Comparison of ENCODE assay signal across 9 cellular contexts in the genomic region with DNA sequence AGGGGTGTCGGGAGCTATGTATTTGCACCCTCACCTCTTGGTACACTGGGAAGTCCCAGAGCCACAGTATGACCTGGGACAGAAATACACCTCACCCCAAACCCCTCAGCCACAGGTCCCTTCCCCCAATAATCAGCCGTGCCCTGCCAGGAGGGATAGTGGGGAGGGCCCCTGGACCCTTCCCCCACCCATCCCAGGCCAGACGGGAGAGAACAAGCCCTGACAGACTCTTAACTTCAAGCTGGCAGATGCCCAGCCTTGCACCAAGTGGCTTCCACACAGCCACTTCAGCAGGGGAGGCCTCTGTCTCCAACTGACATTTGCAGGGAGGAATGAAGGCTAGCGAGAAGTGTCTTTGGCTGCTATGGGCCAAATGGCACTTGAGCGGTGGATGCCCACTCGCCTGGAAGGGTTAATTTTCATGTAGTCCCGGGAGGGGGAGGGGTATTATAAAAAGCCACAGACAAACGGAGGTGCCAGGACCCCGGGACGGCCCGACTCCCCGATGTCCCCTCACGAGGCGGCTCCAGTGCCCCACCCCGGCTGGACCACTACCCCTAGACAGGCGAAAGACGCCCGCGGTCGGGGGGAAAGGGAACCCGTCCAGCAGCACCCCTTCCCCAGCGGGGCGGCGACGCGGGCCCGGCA. TPM values are rescaled to one million over a fixed set of nuclear protein-coding genes. Genes with fewer than 3 reads are reported as not detected.
DNase-seq lines count a peak whose midpoint lies in the region; ATAC-seq and TF ChIP-seq lines count a peak whose summit lies in the region.
"Had no signal": no experiment of that assay in that cellular context is flagged by ENCODE, and none has a peak within 500 bp of the region (broad histone marks: within the 10 kb centered on the region; RNA-seq: fewer than 3 reads in every experiment).

No MANE protein-coding gene starts in this region.

- H3K4me1 ChIP-seq in OCI-LY3 (ENCODE audit: low read length): peaks cover 4% of the 10 kb centered on the region; the same call in 1 of the 2 replicates
- peaks cover 33 to 91% (median 80%) of the 10 kb centered on the region in 4 donors for H3K4me1 ChIP-seq in esophagus muscularis mucosa

- peaks cover 0 to 4% (median 0%) of the 10 kb centered on the region in 3 donors for H3K36me3 Mint-ChIP-seq in naive thymus-derived CD8-positive, alpha-beta T cell

- H3K4me3 ChIP-seq in OCI-LY3 (ENCODE audit: low read length) (peak overlapping the region; percentile 79), esophagus muscularis mucosa (peak overlapping the region; percentile 63 to 93 (median 76))

- peaks cover 27 to 61% (median 40%) of the 10 kb centered on the region in 5 donors for H3K27me3 Mint-ChIP-seq in naive thymus-derived CD8-positive, alpha-beta T cell

- H3K27me3 ChIP-seq in OCI-LY3 (ENCODE audit: low read depth, low read length) (peaks cover 16% of the 10 kb centered on the region), esophagus muscularis mucosa (no peaks in the 10 kb centered on the region)

- H3K9me3 Mint-ChIP-seq in naive thymus-derived CD8-positive, alpha-beta T cell: no peaks in the 10 kb centered on the region

- no peak for TF ChIP-seq POLR2A in esophagus muscularis mucosa (IDR thresholded peaks at IDR 0.05; ENCODE audit: low read depth)

- H3K36me3 ChIP-seq in OCI-LY3 (replicated peaks; ENCODE audit: low read depth, low read length) (no peaks in the 10 kb centered on the region), esophagus muscularis mucosa (peaks cover 0 to 6% (median 2%) of the 10 kb centered on the region in 4 donors)
- H3K36me3 ChIP-seq: neutrophil had no signal

- peak overlapping the region in 1 of 10 donors; percentile 13 for H3K27ac Mint-ChIP-seq in naive thymus-derived CD8-positive, alpha-beta T cell

- WGBS in esophagus muscularis mucosa: 14% methylated on average over 9 of the region's 27 CpGs

- no peaks in the 10 kb centered on the region for H3K79me2 ChIP-seq in OCI-LY3 (ENCODE audit: low read length)

- H3K4me3 Mint-ChIP-seq in naive thymus-derived CD8-positive, alpha-beta T cell: peak overlapping the region; percentile 48 to 77 (median 70)

- POLR2A ChIA-PET in naive thymus-derived CD8-positive, alpha-beta T cell (lab: Charles Lee): no interaction called here

- no peaks in the 10 kb centered on the region for H4K20me1 ChIP-seq in OCI-LY3 (ENCODE audit: insufficient read depth, low read length)

- no peaks in the 10 kb centered on the region for H3K9me3 ChIP-seq in OCI-LY3 (ENCODE audit: insufficient read depth, low read length)
- H3K9me3 ChIP-seq in esophagus muscularis mucosa: no peaks in the 10 kb centered on the region
- H3K9me3 ChIP-seq: neutrophil had no signal

- H3K4me1 Mint-ChIP-seq in naive thymus-derived CD8-positive, alpha-beta T cell: peaks cover 7 to 14% (median 9%) of the 10 kb centered on the region in 4 donors

- H3K4me2 ChIP-seq in OCI-LY3 (ENCODE audit: low read length): peak overlapping the region; percentile 80

- H2AFZ ChIP-seq in OCI-LY3 (ENCODE audit: low read depth, low read length): no peak overlapping the region

- intact Hi-C loops in esophagus muscularis mucosa (cut with DNase I): no loop called here

- 0 out of 2 replicates have a peak overlapping the region, but pooled peaks have one; percentile 40 for H3K9ac ChIP-seq in OCI-LY3 (ENCODE audit: low read length)

- H3K27ac ChIP-seq in OCI-LY3 (ENCODE audit: low read length) (no peak overlapping the region), esophagus muscularis mucosa (replicated peaks in 1 of 4) (peak overlapping the region; percentile 94 to 99 (median 98))
- H3K27ac ChIP-seq: neutrophil had no signal

- TF ChIP-seq CTCF in OCI-LY3 (IDR thresholded peaks at IDR 0.05; ENCODE audit: low read depth, low read length) (no peak), esophagus muscularis mucosa (IDR thresholded peaks at IDR 0.05) (no peak)

- no peak for TF ChIP-seq EP300 in esophagus muscularis mucosa (IDR thresholded peaks at IDR 0.05)

- ATAC-seq in naive thymus-derived CD8-positive, alpha-beta T cell: no peak
- ATAC-seq in GM21529 (IDR thresholded peaks at IDR 0.05; ENCODE audit: unreplicated experiment) (no peak), GM21737 (IDR thresholded peaks at IDR 0.05; ENCODE audit: unreplicated experiment) (no peak), GM18861 (IDR thresholded peaks at IDR 0.05; ENCODE audit: unreplicated experiment) (no peak)

- peak; percentile 48 for DNase-seq in EL
- DNase-seq in esophagus muscularis mucosa (ENCODE audit: extremely low spot score): no peak
- DNase-seq in naive thymus-derived CD8-positive, alpha-beta T cell: no peak
- no peak for DNase-seq in COLO668 (lab: John Stamatoyannopoulos, UW; ENCODE audit: unreplicated experiment)

RNA-seq across cellular contexts. Expression of a gene that starts 0.5 kb away (rescaled TPM):
- total RNA-seq in esophagus muscularis mucosa: 100 to 1,000 TPM; 111 to 201 (median 153) TPM
- total RNA-seq in naive thymus-derived CD8-positive, alpha-beta T cell: not detected
- polyA plus RNA-seq in naive thymus-derived CD8-positive, alpha-beta T cell: not detected

RNA-seq across cellular contexts. Expression of a gene that starts 51.1 kb away (rescaled TPM):
- 10 to 100 TPM; 83.0 to 98.8 (median 92.2) TPM for total RNA-seq in esophagus muscularis mucosa
- 100 to 1,000 TPM; 191 to 193 TPM for total RNA-seq in naive thymus-derived CD8-positive, alpha-beta T cell
- 100 to 1,000 TPM; 226 to 251 (median 231) TPM for polyA plus RNA-seq in naive thymus-derived CD8-positive, alpha-beta T cell

RNA-seq across cellular contexts. Expression of a gene that starts 51.7 kb away (rescaled TPM):
- 10 to 100 TPM; 19.6 to 31.1 (median 25.8) TPM for total RNA-seq in esophagus muscularis mucosa
- total RNA-seq in naive thymus-derived CD8-positive, alpha-beta T cell: 10 to 100 TPM; 54.3 to 57.2 TPM
- 10 to 100 TPM; 53.2 to 65.8 (median 65.6) TPM for polyA plus RNA-seq in naive thymus-derived CD8-positive, alpha-beta T cell

Comparison
In these comparisons a context has a peak if more than half of its experiments do, and no peak if none do; other contexts are left out.
1. RNA of a gene that starts 0.5 kb away (total RNA-seq): 111 to 201 TPM in esophagus muscularis mucosa; not detected in naive thymus-derived CD8-positive, alpha-beta T cell; every median in the first group is over 100 times any median in the second.